ENCODE assay signal across 19 cellular contexts in the genomic region with DNA sequence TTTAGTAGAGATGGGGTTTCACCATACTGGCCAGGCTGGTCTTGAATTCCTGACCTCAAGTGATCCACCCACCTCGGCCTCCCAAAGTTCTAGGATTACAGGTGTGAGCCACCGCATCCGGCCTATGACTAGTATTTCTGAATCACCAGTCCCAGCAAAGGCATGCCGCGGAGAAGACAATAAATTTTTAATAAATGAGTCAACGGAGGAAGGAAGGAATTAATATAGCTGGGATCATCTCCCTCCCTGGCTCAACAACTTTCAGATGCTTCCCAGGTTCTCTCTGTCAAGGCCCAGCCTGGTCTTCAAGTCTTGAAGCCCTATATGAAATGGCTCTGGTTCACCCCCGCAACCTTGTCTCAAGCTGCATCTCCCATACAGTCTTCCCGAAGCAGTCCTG. TPM values are rescaled to one million over a fixed set of nuclear protein-coding genes. Genes with fewer than 3 reads are reported as not detected.
DNase-seq lines count a peak whose midpoint lies in the region; ATAC-seq, FAIRE-seq and TF ChIP-seq lines count a peak whose summit lies in the region.
"Had no signal": no experiment of that assay in that cellular context is flagged by ENCODE, and none has a peak within 500 bp of the region (broad histone marks: within the 10 kb centered on the region; RNA-seq: fewer than 3 reads in every experiment).

No MANE protein-coding gene starts in this region.

- H3K9me3 ChIP-seq in RWPE2 (ENCODE audit: severe bottlenecking) (peaks cover 6% of the 10 kb centered on the region), neuronal stem cell (replicated peaks in 1 of 2; ENCODE audit: control insufficient read depth in 2 of 2, insufficient read depth in 1 of 2, low read depth in 1 of 2, low read length in 2 of 2) (no peaks in the 10 kb centered on the region)
- H3K9me3 ChIP-seq: esophagus squamous epithelium, testis had no signal

- H3K36me3 ChIP-seq in RWPE2 (ENCODE audit: low read depth) (no peaks in the 10 kb centered on the region), H7 (replicated peaks; ENCODE audit: control insufficient read depth, insufficient read depth, low read length) (no peaks in the 10 kb centered on the region), neuronal stem cell (replicated peaks in 1 of 2; ENCODE audit: control insufficient read depth in 2 of 2, insufficient read depth in 2 of 2, low read length in 2 of 2) (no peaks in the 10 kb centered on the region)
- H3K36me3 ChIP-seq: esophagus squamous epithelium had no signal

- TF ChIP-seq CTCF in RWPE2 (IDR thresholded peaks at IDR 0.05; ENCODE audit: poor library complexity, severe bottlenecking) (no peak), fibroblast of mammary gland (conservative IDR thresholded peaks at IDR 0.05; ENCODE audit: control insufficient read depth, insufficient read depth, low read depth, low read length) (no peak)

- peaks cover 40% of the 10 kb centered on the region for H3K4me1 ChIP-seq in RWPE2 (ENCODE audit: insufficient read depth, poor library complexity, severe bottlenecking)
- H3K4me1 ChIP-seq in neuronal stem cell (ENCODE audit: control insufficient read depth in 2 of 2, insufficient read depth in 1 of 2, low read depth in 1 of 2, low read length in 2 of 2), result peaks cover 6 to 12% of the 10 kb centered on the region in 2 donors

- H3K4ac ChIP-seq in neuronal stem cell (ENCODE audit: low read length), result no peak overlapping the region

- no peak overlapping the region for H4K91ac ChIP-seq in neuronal stem cell (ENCODE audit: low read depth, low read length, poor library complexity)

- no peak overlapping the region for H3K18ac ChIP-seq in neuronal stem cell (ENCODE audit: low read length)

- no peak overlapping the region for H2BK12ac ChIP-seq in neuronal stem cell (ENCODE audit: low read length)

- no peak overlapping the region for H2AFZ ChIP-seq in neuronal stem cell (ENCODE audit: low read length)
- H2AFZ ChIP-seq: GM23338 had no signal

- no peak for FAIRE-seq in H54 (lab: Jason Lieb, UNC)
- FAIRE-seq: kidney had no signal

- no peak overlapping the region for H3K14ac ChIP-seq in neuronal stem cell (ENCODE audit: low read length)

- WGBS in neuronal stem cell (ENCODE audit: extremely low coverage in 2 of 2, insufficient read length in 2 of 2, insufficient replicate concordance in 1 of 2), 2 donors, result no CpG with 5 or more reads among the region's 8 CpGs

- no peak overlapping the region for H2BK120ac ChIP-seq in neuronal stem cell (ENCODE audit: low read depth, low read length)

- H3K4me3 ChIP-seq in RWPE2 (ENCODE audit: severe bottlenecking) (no peak overlapping the region), fibroblast of mammary gland (ENCODE audit: control insufficient read depth, low read depth, low read length) (no peak overlapping the region), H7 (ENCODE audit: insufficient read depth, low read depth, low read length) (no peak overlapping the region), neuronal stem cell (ENCODE audit: low read length in 2 of 2) (no peak overlapping the region)
- H3K4me3 ChIP-seq: esophagus squamous epithelium, GM23338, SK-N-MC, testis had no signal

- no peak for TF ChIP-seq POLR2A in H54 (IDR thresholded peaks at IDR 0.05; ENCODE audit: low read depth, low read length)

- no peak overlapping the region for H3K9ac ChIP-seq in neuronal stem cell (ENCODE audit: low read depth, low read length, poor library complexity)

- no peak overlapping the region for H2BK5ac ChIP-seq in neuronal stem cell (ENCODE audit: low read length)

- H3K4me2 ChIP-seq in neuronal stem cell (ENCODE audit: insufficient read depth, low read length, poor library complexity, severe bottlenecking), result no peak overlapping the region
- H3K4me2 ChIP-seq: GM23338 had no signal

- H3K27me3 ChIP-seq in RWPE2 (ENCODE audit: insufficient read depth, poor library complexity, severe bottlenecking), result no peaks in the 10 kb centered on the region
- peaks cover 24% of the 10 kb centered on the region for H3K27me3 ChIP-seq in H7 (ENCODE audit: control insufficient read depth, insufficient read depth, low read length)
- peaks cover 10 to 78% (median 26%) of the 10 kb centered on the region in 3 experiments for H3K27me3 ChIP-seq in neuronal stem cell (ENCODE audit: control insufficient read depth in 3 of 3, insufficient read depth in 3 of 3, low read depth in 1 of 3, low read length in 3 of 3)

- H2AK5ac ChIP-seq in neuronal stem cell (ENCODE audit: low read depth, low read length), result no peak overlapping the region

- H3K23ac ChIP-seq in neuronal stem cell (ENCODE audit: low read depth, low read length, poor library complexity), result no peak overlapping the region

- peak; percentile 83 for ATAC-seq in RWPE2 (ENCODE audit: low read depth)
- ATAC-seq: activated T-cell treated with anti-CD3 and anti-CD28 coated beads, Interleukin-2, amount 50 U/mL, for 72 hours; GM23338; naive thymus-derived CD4-positive, alpha-beta T cell had no signal

- peak overlapping the region; percentile 97 for H3K27ac ChIP-seq in RWPE2 (ENCODE audit: poor library complexity, severe bottlenecking)
- H3K27ac ChIP-seq in neuronal stem cell (replicated peaks; ENCODE audit: low read length), result no peak overlapping the region
- H3K27ac ChIP-seq: esophagus squamous epithelium, SK-N-MC, testis had no signal

- H4K8ac ChIP-seq in neuronal stem cell (ENCODE audit: low read depth, low read length), result no peak overlapping the region

- peak; percentile 74 for DNase-seq in H54 (ENCODE audit: insufficient read length, low spot score)
- DNase-seq in RWPE2 (ENCODE audit: low spot score), result peak; percentile 87
- peak; percentile 92 for DNase-seq in fibroblast of mammary gland (ENCODE audit: low read depth)
- no peak for DNase-seq in middle frontal gyrus (ENCODE audit: extremely low spot score, low spot score)
- no peak for DNase-seq in H7
- DNase-seq in neuronal stem cell (ENCODE audit: low spot score), result no peak
- no peak for DNase-seq in islet precursor cell
- DNase-seq: activated CD4-positive, alpha-beta T cell treated with anti-CD3 and anti-CD28 coated beads for 1 hour; activated T-cell treated with anti-CD3 and anti-CD28 coated beads, Interleukin-2, amount 50 U/mL, for 72 hours; caudate nucleus; DMS79; esophagus squamous epithelium; kidney; naive thymus-derived CD4-positive, alpha-beta T cell; NCI-H1417; NCI-H524 treated with DMSO at 0.1 percent for 48 hours; testis had no signal

- peaks cover 2% of the 10 kb centered on the region for H3K79me1 ChIP-seq in neuronal stem cell (ENCODE audit: low read depth, low read length)

- H2BK15ac ChIP-seq in neuronal stem cell (ENCODE audit: low read length), result no peak overlapping the region

RNA-seq across cellular contexts. Expression of gene CYTH4, which starts 45.7 kb away (rescaled TPM):
- not detected in 2 replicates for total RNA-seq in H7 (2014; rRNA removed; shearing (Covaris generic))
- polyA plus RNA-seq in neuronal stem cell (2013, experiment 1 of 2), result not detected
- not detected for polyA plus RNA-seq in neuronal stem cell (2013, experiment 2 of 2)
- total RNA-seq: GM23338 had no signal
- polyA plus RNA-seq: GM23338 had no signal

Comparison
In these comparisons a context has a peak if more than half of its experiments do, and no peak if none do; other contexts are left out.
1. DNase-seq: peak in H54 (single experiment), RWPE2 (single experiment) and fibroblast of mammary gland (single experiment); none in middle frontal gyrus (single experiment), H7 (single experiment), neuronal stem cell (single experiment) and islet precursor cell (single experiment).